1 cellular context compared by ENCODE assay signal in the genomic region with DNA sequence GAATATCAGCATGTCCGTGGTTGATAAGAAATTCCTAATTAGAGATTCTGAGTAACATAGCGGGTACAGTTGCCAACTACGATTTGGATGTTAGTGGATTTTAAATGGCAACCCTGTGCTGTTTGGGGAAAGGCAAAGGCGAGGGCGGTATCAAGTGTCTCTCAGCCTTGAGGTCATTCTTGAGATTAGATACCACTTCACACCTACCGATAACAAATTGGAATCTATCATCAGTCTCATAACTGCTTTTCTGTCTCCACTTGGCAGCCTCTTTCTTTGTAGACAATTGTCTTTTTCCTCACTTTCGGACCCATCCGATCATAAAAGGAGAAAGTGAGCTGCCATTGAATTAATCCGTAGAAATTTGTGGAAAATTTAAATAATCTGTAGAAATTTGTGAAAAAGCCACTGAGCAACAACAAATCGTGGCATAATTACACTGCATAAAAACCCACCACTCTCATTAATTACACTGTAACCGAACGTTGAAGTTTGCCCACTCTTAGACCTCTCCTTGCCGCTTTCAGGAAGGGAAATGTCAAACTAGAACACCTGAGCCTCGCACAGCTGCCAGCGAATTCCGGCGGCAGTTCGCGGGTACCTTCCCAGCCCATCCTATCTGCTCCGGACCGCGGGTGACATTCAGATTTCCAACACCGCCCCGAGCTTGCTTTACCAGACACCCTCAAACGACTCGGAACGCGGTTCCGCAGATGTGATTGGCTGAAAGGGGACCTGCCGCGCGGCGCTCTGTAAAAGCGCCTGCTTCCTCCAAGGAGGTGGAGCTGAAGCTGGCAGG.
TF ChIP-seq lines count a peak whose summit lies in the region.

No MANE protein-coding gene starts in this region.

TF ChIP-seq in HepG2, 621 proteins besides CTCF, POLR2A, EP300 and RAD21 (continued from another document):
- TF ChIP-seq ZNF224 (CRISPR knock-in tag; IDR thresholded peaks at IDR 0.05): 0 out of 2 replicates have a peak, but pooled peaks have one; percentile 23
- no peak for TF ChIP-seq ZIK1 (CRISPR knock-in tag; IDR thresholded peaks at IDR 0.05; ENCODE audit: borderline replicate concordance, low read depth)
- no peak for TF ChIP-seq MAZ (IDR thresholded peaks at IDR 0.05; ENCODE audit: borderline replicate concordance, low read depth, low read length)
- TF ChIP-seq MAZ (CRISPR knock-in tag; IDR thresholded peaks at IDR 0.05; ENCODE audit: low read depth): no peak
- TF ChIP-seq ZNF747 (CRISPR knock-in tag; IDR thresholded peaks at IDR 0.05; ENCODE audit: borderline replicate concordance): 0 out of 2 replicates have a peak, but pooled peaks have one; percentile 10
- no peak for TF ChIP-seq MIER2 (CRISPR knock-in tag; IDR thresholded peaks at IDR 0.05)
- TF ChIP-seq ZBTB7B (CRISPR knock-in tag; IDR thresholded peaks at IDR 0.05): no peak; the same call in 1 of the 2 replicates
- TF ChIP-seq, protein P1, sequence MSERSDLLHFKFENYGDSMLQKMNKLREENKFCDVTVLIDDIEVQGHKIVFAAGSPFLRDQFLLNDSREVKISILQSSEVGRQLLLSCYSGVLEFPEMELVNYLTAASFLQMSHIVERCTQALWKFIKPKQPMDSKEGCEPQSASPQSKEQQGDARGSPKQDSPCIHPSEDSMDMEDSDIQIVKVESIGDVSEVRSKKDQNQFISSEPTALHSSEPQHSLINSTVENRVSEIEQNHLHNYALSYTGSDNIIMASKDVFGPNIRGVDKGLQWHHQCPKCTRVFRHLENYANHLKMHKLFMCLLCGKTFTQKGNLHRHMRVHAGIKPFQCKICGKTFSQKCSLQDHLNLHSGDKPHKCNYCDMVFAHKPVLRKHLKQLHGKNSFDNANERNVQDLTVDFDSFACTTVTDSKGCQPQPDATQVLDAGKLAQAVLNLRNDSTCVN (CRISPR knock-in tag; IDR thresholded peaks at IDR 0.05; ENCODE audit: borderline replicate concordance): no peak
- TF ChIP-seq NONO (IDR thresholded peaks at IDR 0.05): no peak
- TF ChIP-seq NONO (CRISPR knock-in tag; conservative IDR thresholded peaks at IDR 0.05): no peak
- TF ChIP-seq MZF1 (CRISPR knock-in tag; IDR thresholded peaks at IDR 0.05; ENCODE audit: borderline replicate concordance): no peak
- TF ChIP-seq, protein P2, sequence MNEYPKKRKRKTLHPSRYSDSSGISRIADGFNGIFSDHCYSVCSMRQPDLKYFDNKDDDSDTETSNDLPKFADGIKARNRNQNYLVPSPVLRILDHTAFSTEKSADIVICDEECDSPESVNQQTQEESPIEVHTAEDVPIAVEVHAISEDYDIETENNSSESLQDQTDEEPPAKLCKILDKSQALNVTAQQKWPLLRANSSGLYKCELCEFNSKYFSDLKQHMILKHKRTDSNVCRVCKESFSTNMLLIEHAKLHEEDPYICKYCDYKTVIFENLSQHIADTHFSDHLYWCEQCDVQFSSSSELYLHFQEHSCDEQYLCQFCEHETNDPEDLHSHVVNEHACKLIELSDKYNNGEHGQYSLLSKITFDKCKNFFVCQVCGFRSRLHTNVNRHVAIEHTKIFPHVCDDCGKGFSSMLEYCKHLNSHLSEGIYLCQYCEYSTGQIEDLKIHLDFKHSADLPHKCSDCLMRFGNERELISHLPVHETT (CRISPR knock-in tag; conservative IDR thresholded peaks at IDR 0.05): no peak; the same call in 1 of the 2 replicates
- no peak for TF ChIP-seq ATF7-NPFF (CRISPR knock-in tag; IDR thresholded peaks at IDR 0.05; ENCODE audit: low read depth)
- no peak for TF ChIP-seq NR2F6 (IDR thresholded peaks at IDR 0.05)
- no peak for TF ChIP-seq NR2F6 (CRISPR knock-in tag; IDR thresholded peaks at IDR 0.05)
- no peak for TF ChIP-seq CENPX (CRISPR knock-in tag; IDR thresholded peaks at IDR 0.05)
- TF ChIP-seq, protein P3, sequence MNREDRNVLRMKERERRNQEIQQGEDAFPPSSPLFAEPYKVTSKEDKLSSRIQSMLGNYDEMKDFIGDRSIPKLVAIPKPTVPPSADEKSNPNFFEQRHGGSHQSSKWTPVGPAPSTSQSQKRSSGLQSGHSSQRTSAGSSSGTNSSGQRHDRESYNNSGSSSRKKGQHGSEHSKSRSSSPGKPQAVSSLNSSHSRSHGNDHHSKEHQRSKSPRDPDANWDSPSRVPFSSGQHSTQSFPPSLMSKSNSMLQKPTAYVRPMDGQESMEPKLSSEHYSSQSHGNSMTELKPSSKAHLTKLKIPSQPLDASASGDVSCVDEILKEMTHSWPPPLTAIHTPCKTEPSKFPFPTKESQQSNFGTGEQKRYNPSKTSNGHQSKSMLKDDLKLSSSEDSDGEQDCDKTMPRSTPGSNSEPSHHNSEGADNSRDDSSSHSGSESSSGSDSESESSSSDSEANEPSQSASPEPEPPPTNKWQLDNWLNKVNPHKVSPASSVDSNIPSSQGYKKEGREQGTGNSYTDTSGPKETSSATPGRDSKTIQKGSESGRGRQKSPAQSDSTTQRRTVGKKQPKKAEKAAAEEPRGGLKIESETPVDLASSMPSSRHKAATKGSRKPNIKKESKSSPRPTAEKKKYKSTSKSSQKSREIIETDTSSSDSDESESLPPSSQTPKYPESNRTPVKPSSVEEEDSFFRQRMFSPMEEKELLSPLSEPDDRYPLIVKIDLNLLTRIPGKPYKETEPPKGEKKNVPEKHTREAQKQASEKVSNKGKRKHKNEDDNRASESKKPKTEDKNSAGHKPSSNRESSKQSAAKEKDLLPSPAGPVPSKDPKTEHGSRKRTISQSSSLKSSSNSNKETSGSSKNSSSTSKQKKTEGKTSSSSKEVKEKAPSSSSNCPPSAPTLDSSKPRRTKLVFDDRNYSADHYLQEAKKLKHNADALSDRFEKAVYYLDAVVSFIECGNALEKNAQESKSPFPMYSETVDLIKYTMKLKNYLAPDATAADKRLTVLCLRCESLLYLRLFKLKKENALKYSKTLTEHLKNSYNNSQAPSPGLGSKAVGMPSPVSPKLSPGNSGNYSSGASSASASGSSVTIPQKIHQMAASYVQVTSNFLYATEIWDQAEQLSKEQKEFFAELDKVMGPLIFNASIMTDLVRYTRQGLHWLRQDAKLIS (CRISPR knock-in tag; IDR thresholded peaks at IDR 0.05): no peak
- no peak for TF ChIP-seq NCOR1 (IDR thresholded peaks at IDR 0.05; ENCODE audit: borderline replicate concordance, low read length)
- TF ChIP-seq, protein P4, sequence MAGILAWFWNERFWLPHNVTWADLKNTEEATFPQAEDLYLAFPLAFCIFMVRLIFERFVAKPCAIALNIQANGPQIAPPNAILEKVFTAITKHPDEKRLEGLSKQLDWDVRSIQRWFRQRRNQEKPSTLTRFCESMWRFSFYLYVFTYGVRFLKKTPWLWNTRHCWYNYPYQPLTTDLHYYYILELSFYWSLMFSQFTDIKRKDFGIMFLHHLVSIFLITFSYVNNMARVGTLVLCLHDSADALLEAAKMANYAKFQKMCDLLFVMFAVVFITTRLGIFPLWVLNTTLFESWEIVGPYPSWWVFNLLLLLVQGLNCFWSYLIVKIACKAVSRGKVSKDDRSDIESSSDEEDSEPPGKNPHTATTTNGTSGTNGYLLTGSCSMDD (CRISPR knock-in tag; IDR thresholded peaks at IDR 0.05): no peak
